17 cellular contexts compared by ENCODE assay signal in genomic region chrX:26653050-26653449, GRCh38.
A peak's percentile ranks its signal among the peaks of the same experiment; 100 is the strongest.
DNase-seq lines count a peak whose midpoint lies in the region; ATAC-seq, FAIRE-seq and TF ChIP-seq lines count a peak whose summit lies in the region.
"Had no signal": no experiment of that assay in that cellular context is flagged by ENCODE, and none has a peak within 500 bp of the region (broad histone marks: within the 10 kb centered on the region; RNA-seq: fewer than 3 reads in every experiment).

No MANE protein-coding gene starts in this region.

- FAIRE-seq in HTR-8/SVneo (lab: Jason Lieb, UNC) (no peak), astrocyte (lab: Jason Lieb, UNC) (peak; percentile 17)
- FAIRE-seq: A204.1, D721Med had no signal

- ATAC-seq in HG03108 (IDR thresholded peaks at IDR 0.05; ENCODE audit: unreplicated experiment) (no peak), left cardiac atrium (no peak)
- ATAC-seq: CD8-positive, alpha-beta T cell had no signal

- DNase-seq in A673 (ENCODE audit: low spot score), result peak; percentile 1
- DNase-seq in HTR-8/SVneo (ENCODE audit: insufficient read length, low spot score), result peak; percentile 2
- no peak for DNase-seq in astrocyte (ENCODE audit: low read depth)
- peak; percentile 6 for DNase-seq in dermis blood vessel endothelial cell
- DNase-seq in HFFc6, result no peak
- no peak for DNase-seq in osteocyte (ENCODE audit: extremely low spot score, unreplicated experiment)
- no peak for DNase-seq in left cardiac atrium
- DNase-seq: CD8-positive, alpha-beta T cell; COR-L47; DMS153; GOT3; KG1 had no signal

- H3K27ac Mint-ChIP-seq in astrocyte (ENCODE audit: unreplicated experiment) (no peak overlapping the region), HFFc6 (no peak overlapping the region), osteocyte (ENCODE audit: unreplicated experiment) (no peak overlapping the region)
- H3K27ac Mint-ChIP-seq: CD14-positive monocyte; CD8-positive, alpha-beta T cell; H9 had no signal

- CTCF ChIA-PET in A673 (lab: Charles Lee), result no interaction called here

- no peaks in the 10 kb centered on the region for H3K36me3 Mint-ChIP-seq in astrocyte (ENCODE audit: low read depth, unreplicated experiment)
- H3K36me3 Mint-ChIP-seq in HFFc6 (ENCODE audit: low read depth), result no peaks in the 10 kb centered on the region
- no peaks in the 10 kb centered on the region for H3K36me3 Mint-ChIP-seq in osteocyte (ENCODE audit: unreplicated experiment)
- H3K36me3 Mint-ChIP-seq: CD14-positive monocyte; CD8-positive, alpha-beta T cell had no signal

- H3K4me1 ChIP-seq in A673 (ENCODE audit: insufficient read depth, low read length, poor library complexity, severe bottlenecking), result no peaks in the 10 kb centered on the region
- H3K4me1 ChIP-seq in astrocyte (ENCODE audit: insufficient read depth, low read length), result no peaks in the 10 kb centered on the region

- H3K27me3 ChIP-seq in A673 (replicated peaks; ENCODE audit: insufficient read depth, low read depth, low read length, poor library complexity) (no peaks in the 10 kb centered on the region), astrocyte (ENCODE audit: insufficient read depth, low read length) (no peaks in the 10 kb centered on the region)

- H3K9ac ChIP-seq in astrocyte (ENCODE audit: low read length), result no peak overlapping the region

- no TSS peak for BruUV-seq in A673 (replicated peaks; lab: Mats Ljungman, UMichigan)

- H3K4me3 Mint-ChIP-seq in astrocyte (ENCODE audit: unreplicated experiment) (no peak overlapping the region), HFFc6 (no peak overlapping the region), osteocyte (ENCODE audit: unreplicated experiment) (no peak overlapping the region)
- H3K4me3 Mint-ChIP-seq: CD14-positive monocyte; CD8-positive, alpha-beta T cell; H9 had no signal

- H3K4me3 ChIP-seq in A673 (ENCODE audit: low read depth, low read length, poor library complexity, severe bottlenecking) (no peak overlapping the region), astrocyte (ENCODE audit: insufficient read depth, low read depth, low read length) (no peak overlapping the region)

- no peak overlapping the region for H2AFZ ChIP-seq in astrocyte (ENCODE audit: low read depth, low read length)

- H3K4me1 Mint-ChIP-seq in astrocyte (ENCODE audit: low read depth, unreplicated experiment) (no peaks in the 10 kb centered on the region), HFFc6 (ENCODE audit: low read depth) (no peaks in the 10 kb centered on the region), osteocyte (ENCODE audit: unreplicated experiment) (no peaks in the 10 kb centered on the region)
- H3K4me1 Mint-ChIP-seq: CD14-positive monocyte had no signal

- H3K79me2 ChIP-seq in astrocyte (ENCODE audit: insufficient read depth, low read length), result no peaks in the 10 kb centered on the region

- H3K9me3 Mint-ChIP-seq in astrocyte (ENCODE audit: unreplicated experiment), result peaks cover 9% of the 10 kb centered on the region
- peaks cover 6% of the 10 kb centered on the region for H3K9me3 Mint-ChIP-seq in HFFc6
- H3K9me3 Mint-ChIP-seq in osteocyte (ENCODE audit: unreplicated experiment), result peaks cover 36% of the 10 kb centered on the region

- peaks cover 9% of the 10 kb centered on the region for H3K9me3 ChIP-seq in A673 (ENCODE audit: low read depth, low read length, poor library complexity, severe bottlenecking)
- peaks cover 4% of the 10 kb centered on the region for H3K9me3 ChIP-seq in astrocyte (ENCODE audit: insufficient read depth, low read depth, low read length)

- H4K20me1 ChIP-seq in astrocyte (ENCODE audit: insufficient read depth, low read length), result no peaks in the 10 kb centered on the region

- intact Hi-C loops in A673 (cut with micrococcal nuclease; ENCODE audit: unreplicated experiment) (loop anchor here (5.0 to 10.0 kb wide), 2 partner anchors 534 to 682 kb away; no protein-coding TSS in a partner anchor), left cardiac atrium (cut with DNase I) (no loop called here)

- no peak overlapping the region for H3K27ac ChIP-seq in A673 (ENCODE audit: low read depth, low read length, poor library complexity, severe bottlenecking)
- H3K27ac ChIP-seq in astrocyte (ENCODE audit: low read depth, low read length), result no peak overlapping the region

- H3K36me3 ChIP-seq in A673 (ENCODE audit: insufficient read depth, low read length, poor library complexity, severe bottlenecking), result no peaks in the 10 kb centered on the region
- H3K36me3 ChIP-seq in astrocyte (ENCODE audit: insufficient read depth, low read length), result no peaks in the 10 kb centered on the region

- TF ChIP-seq CTCF in A673 (conservative IDR thresholded peaks at IDR 0.05; ENCODE audit: low read depth, low read length), result no peak
- TF ChIP-seq CTCF in astrocyte (IDR thresholded peaks at IDR 0.05; ENCODE audit: insufficient read depth, low read depth, low read length), result no peak
- TF ChIP-seq CTCF in HFFc6 (IDR thresholded peaks at IDR 0.05), result no peak
- TF ChIP-seq CTCF in osteocyte (IDR thresholded peaks at IDR 0.05), result no peak

- H3K4me2 ChIP-seq in astrocyte (ENCODE audit: low read length), result no peak overlapping the region

- POLR2A ChIA-PET in A673 (lab: Charles Lee; ENCODE audit: low non-redundant PET), result no interaction called here

- H3K27me3 Mint-ChIP-seq in astrocyte (ENCODE audit: low read depth, unreplicated experiment) (no peaks in the 10 kb centered on the region), HFFc6 (ENCODE audit: insufficient read depth) (no peaks in the 10 kb centered on the region), osteocyte (ENCODE audit: unreplicated experiment) (peaks cover 6% of the 10 kb centered on the region)

Comparison
In these comparisons a context has a peak if more than half of its experiments do, and no peak if none do; other contexts are left out.
1. DNase-seq: peak in A673 (single experiment), HTR-8/SVneo (single experiment) and dermis blood vessel endothelial cell (single experiment); none in astrocyte (single experiment), HFFc6 (single experiment), osteocyte (single experiment) and left cardiac atrium (single experiment).